In the genomic region with DNA sequence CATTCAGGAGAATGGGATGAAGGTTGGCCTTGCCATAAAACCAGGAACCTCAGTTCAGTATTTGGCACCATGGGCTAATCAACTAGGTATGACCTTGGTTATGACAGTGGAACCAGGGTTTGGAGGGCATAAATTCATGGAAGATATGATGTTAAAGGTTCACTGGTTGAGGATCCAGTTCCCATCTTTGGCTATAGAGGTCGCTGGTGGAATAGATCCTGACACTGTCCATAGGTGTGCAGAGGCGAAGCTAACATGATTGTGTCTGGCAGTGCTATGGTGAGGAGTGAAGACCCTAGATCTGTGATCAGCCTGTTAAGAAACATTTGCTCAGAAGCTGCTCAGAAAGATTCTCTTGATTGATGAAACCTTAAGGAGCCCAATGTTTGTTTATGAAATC, we compare ENCODE assay signal across 18 cellular contexts. TPM values are rescaled to one million over a fixed set of nuclear protein-coding genes. Genes with fewer than 3 reads are reported as not detected.
DNase-seq lines count a peak whose midpoint lies in the region; ATAC-seq, FAIRE-seq and TF ChIP-seq lines count a peak whose summit lies in the region.
"Had no signal": no experiment of that assay in that cellular context is flagged by ENCODE, and none has a peak within 500 bp of the region (broad histone marks: within the 10 kb centered on the region; RNA-seq: fewer than 3 reads in every experiment).

No MANE protein-coding gene starts in this region.

- TF ChIP-seq POLR2A in HepG2 (IDR thresholded peaks at IDR 0.05; ENCODE audit: insufficient read depth in 1 of 2, low read depth in 2 of 2, low read length in 2 of 2) (no peak), right lobe of liver (IDR thresholded peaks at IDR 0.05) (no peak), esophagus muscularis mucosa (IDR thresholded peaks at IDR 0.05; ENCODE audit: low read depth) (no peak)

- peak; percentile 55 for TF ChIP-seq CTCF in HepG2 (CRISPR knock-in tag; IDR thresholded peaks at IDR 0.05)
- TF ChIP-seq CTCF in right lobe of liver (IDR thresholded peaks at IDR 0.05), result peak in 1 of 4 donors; percentile 21
- TF ChIP-seq CTCF in WTC11 (IDR thresholded peaks at IDR 0.05), result 0 out of 2 replicates have a peak, but pooled peaks have one; percentile 27
- peak; percentile 38 for TF ChIP-seq CTCF in glutamatergic neuron (IDR thresholded peaks at IDR 0.05; ENCODE audit: partially characterized antibody, unreplicated experiment)
- no peak for TF ChIP-seq CTCF in ascending aorta (IDR thresholded peaks at IDR 0.05)
- TF ChIP-seq CTCF in esophagus muscularis mucosa (IDR thresholded peaks at IDR 0.05), result no peak

- intact Hi-C loops in HepG2 (cut with micrococcal nuclease; ENCODE audit: unreplicated experiment), result no loop called here
- intact Hi-C loops in right lobe of liver (cut with DNase I), result no loop called here
- intact Hi-C loops in ascending aorta (cut with DNase I), result loop anchor here (10.0 kb wide), 1 partner anchor 816 kb away; the partner anchor contains the start of gene MTFP1
- intact Hi-C loops in esophagus muscularis mucosa (cut with DNase I), result loop anchor here (10.0 kb wide), 1 partner anchor 156 kb away; the partner anchor contains the start of genes UQCR10 and ZMAT5

- no peak for TF ChIP-seq EP300 in HepG2 (IDR thresholded peaks at IDR 0.05; ENCODE audit: low read depth in 2 of 2, low read length in 2 of 2)
- no peak for TF ChIP-seq EP300 in HepG2 (CRISPR knock-in tag; IDR thresholded peaks at IDR 0.05; ENCODE audit: borderline replicate concordance)
- TF ChIP-seq EP300 in esophagus muscularis mucosa (IDR thresholded peaks at IDR 0.05), result no peak

- WGBS in HepG2 (ENCODE audit: low lambda C conversion rate), result 56% methylated on average over 2 of the region's 2 CpGs
- WGBS in right lobe of liver (ENCODE audit: insufficient coverage, low coverage, low lambda C conversion rate, missing lambda C conversion rate), result 14% methylated on average over 1 of the region's 2 CpGs
- WGBS in esophagus muscularis mucosa, result 53% methylated on average over 2 of the region's 2 CpGs

- peak; percentile 21 for DNase-seq in HepG2 (ENCODE audit: low spot score)
- DNase-seq in right lobe of liver, result no peak
- no peak for DNase-seq in WTC11 (ENCODE audit: low spot score)
- DNase-seq in glutamatergic neuron, result no peak
- DNase-seq in ascending aorta (ENCODE audit: low spot score in 2 of 2), result no peak
- DNase-seq in esophagus muscularis mucosa (ENCODE audit: extremely low spot score), result no peak
- no peak for DNase-seq in COLO668 (lab: John Stamatoyannopoulos, UW; ENCODE audit: unreplicated experiment)
- DNase-seq in RKO (ENCODE audit: low spot score), result no peak
- DNase-seq: activated CD4-positive, alpha-beta T cell treated with anti-CD3 and anti-CD28 coated beads, Interleukin-2, amount 50 U/mL, for 1 hour; activated effector memory CD4-positive, alpha-beta T cell treated with anti-CD3 and anti-CD28 coated beads, Interleukin-2, amount 50 U/mL, for 16 hours; cortex of kidney; GDM1; lower lobe of right lung; NCI-H1694 treated with DMSO at 0.1 percent for 48 hours; occipital lobe; stimulated activated CD4-positive, alpha-beta T cell treated with anti-CD3 and anti-CD28 coated beads, Interleukin-15, amount 100 ng/mL, for 24 hours; SW 1271 had no signal

- H3K36me3 ChIP-seq in HepG2 (replicated peaks in 1 of 2; ENCODE audit: control insufficient read depth in 1 of 2, insufficient read depth in 2 of 2, low read length in 2 of 2) (no peaks in the 10 kb centered on the region), right lobe of liver (no peaks in the 10 kb centered on the region), ascending aorta (no peaks in the 10 kb centered on the region), esophagus muscularis mucosa (peaks cover 0 to 5% (median 2%) of the 10 kb centered on the region in 4 donors)
- H3K36me3 ChIP-seq: gastroesophageal sphincter, lower lobe of right lung had no signal

- BruUV-seq in HepG2 (replicated peaks; lab: Mats Ljungman, UMichigan), result no TSS peak

- no peak for FAIRE-seq in HepG2 (lab: Jason Lieb, UNC)

- H3K27me3 Mint-ChIP-seq in WTC11 (ENCODE audit: low read depth), result no peaks in the 10 kb centered on the region
- no peaks in the 10 kb centered on the region for H3K27me3 Mint-ChIP-seq in glutamatergic neuron (ENCODE audit: unreplicated experiment)

- H3K4me3 ChIP-seq in HepG2 (replicated peaks in 1 of 3; ENCODE audit: insufficient read depth in 1 of 3, low read depth in 2 of 3, low read length in 3 of 3), result no peak overlapping the region
- H3K4me3 ChIP-seq in right lobe of liver, result no peak overlapping the region
- no peak overlapping the region for H3K4me3 ChIP-seq in ascending aorta
- H3K4me3 ChIP-seq in esophagus muscularis mucosa, result no peak overlapping the region
- H3K4me3 ChIP-seq: gastroesophageal sphincter, lower lobe of right lung had no signal

- H3K4me3 Mint-ChIP-seq in WTC11 (no peak overlapping the region), glutamatergic neuron (ENCODE audit: unreplicated experiment) (no peak overlapping the region)

- H4K20me1 ChIP-seq in HepG2 (ENCODE audit: insufficient read depth, low read length), result no peaks in the 10 kb centered on the region

- peak; percentile 85 for ATAC-seq in HepG2
- ATAC-seq in right lobe of liver, result no peak
- ATAC-seq in WTC11, result peak; percentile 77
- ATAC-seq: gastroesophageal sphincter, lower lobe of right lung had no signal

- H3K27ac Mint-ChIP-seq in WTC11 (no peak overlapping the region), glutamatergic neuron (ENCODE audit: unreplicated experiment) (no peak overlapping the region)

- H3K4me1 ChIP-seq in HepG2 (ENCODE audit: insufficient read depth, low read length), result peaks cover 33% of the 10 kb centered on the region
- H3K4me1 ChIP-seq in right lobe of liver, result peaks cover 0 to 14% (median 0%) of the 10 kb centered on the region in 4 donors
- H3K4me1 ChIP-seq in ascending aorta, result peaks cover 0 to 10% of the 10 kb centered on the region in 2 donors
- peaks cover 15 to 26% (median 23%) of the 10 kb centered on the region in 4 donors for H3K4me1 ChIP-seq in esophagus muscularis mucosa

- H3K27me3 ChIP-seq in HepG2 (ENCODE audit: control insufficient read depth in 1 of 2, insufficient read depth in 2 of 2, low read length in 2 of 2) (no peaks in the 10 kb centered on the region), right lobe of liver (no peaks in the 10 kb centered on the region), ascending aorta (no peaks in the 10 kb centered on the region), esophagus muscularis mucosa (no peaks in the 10 kb centered on the region)
- H3K27me3 ChIP-seq: gastroesophageal sphincter had no signal

- no peak overlapping the region for H3K27ac ChIP-seq in HepG2 (ENCODE audit: extremely low read length, insufficient read depth, low read length)
- H3K27ac ChIP-seq in right lobe of liver, result no peak overlapping the region
- H3K27ac ChIP-seq in ascending aorta, result no peak overlapping the region
- no peak overlapping the region for H3K27ac ChIP-seq in esophagus muscularis mucosa (replicated peaks in 1 of 4)
- H3K27ac ChIP-seq: gastroesophageal sphincter, lower lobe of right lung had no signal

- POLR2A ChIA-PET in HepG2 (lab: Yijun Ruan, JAX) (interaction anchor here (0.6 to 1.4 kb wide), 2 partner anchors 12 to 31 kb away, joined by 3 to 5 read pairs; no protein-coding TSS in a partner anchor), WTC11 (lab: Charles Lee) (no interaction called here)

- no peak overlapping the region for H2AFZ ChIP-seq in HepG2 (ENCODE audit: low read length)

- no peak overlapping the region for H3K4me2 ChIP-seq in HepG2 (ENCODE audit: low read depth, low read length)

- no peaks in the 10 kb centered on the region for H3K9me3 Mint-ChIP-seq in WTC11
- peaks cover 2% of the 10 kb centered on the region for H3K9me3 Mint-ChIP-seq in glutamatergic neuron (ENCODE audit: unreplicated experiment)

- CTCF ChIA-PET in HepG2 (lab: Yijun Ruan, JAX; ENCODE audit: low intra/inter-chr PET ratio, low total read pairs), result no interaction called here
- CTCF ChIA-PET in WTC11 (lab: Charles Lee), result interaction anchor here (0.5 to 1.5 kb wide), 5 partner anchors 11 to 81 kb away, joined by 3 to 9 read pairs (median 3); no protein-coding TSS in a partner anchor

- H3K4me1 Mint-ChIP-seq in WTC11 (peaks cover 22% of the 10 kb centered on the region), glutamatergic neuron (ENCODE audit: low read depth, unreplicated experiment) (no peaks in the 10 kb centered on the region)

- no peaks in the 10 kb centered on the region for H3K9me3 ChIP-seq in HepG2 (ENCODE audit: low read length)
- no peaks in the 10 kb centered on the region for H3K9me3 ChIP-seq in right lobe of liver
- H3K9me3 ChIP-seq in ascending aorta, result no peaks in the 10 kb centered on the region
- no peaks in the 10 kb centered on the region for H3K9me3 ChIP-seq in esophagus muscularis mucosa
- H3K9me3 ChIP-seq: gastroesophageal sphincter, lower lobe of right lung had no signal

- H3K36me3 Mint-ChIP-seq in WTC11, result peaks cover 3% of the 10 kb centered on the region; the same call in 1 of the 2 replicates
- H3K36me3 Mint-ChIP-seq in glutamatergic neuron (ENCODE audit: unreplicated experiment), result no peaks in the 10 kb centered on the region

- peaks cover 55% of the 10 kb centered on the region for H3K79me2 ChIP-seq in HepG2 (ENCODE audit: insufficient read depth, low read length)

- TF ChIP-seq RAD21 in HepG2 (CRISPR knock-in tag; IDR thresholded peaks at IDR 0.05), result no peak

- H3K9ac ChIP-seq in HepG2 (ENCODE audit: insufficient read depth, low read depth, low read length), result no peak overlapping the region

- in situ Hi-C loops in HepG2 (cut with HindIII; ENCODE audit: extremely low pct_ligation_motif_present, low pct_unique_long_range_greater_than_20kb), result no loop called here

RNA-seq across cellular contexts. Expression of gene NF2, which starts 5.7 kb away (rescaled TPM):
- total RNA-seq in HepG2 (2016; rRNA removed; fragmentation: Illumina TruSeq; extraction: Trizol) (33.3 and 45.3 TPM in 2 replicates), right lobe of liver (10 to 100 TPM in 5 of 6 experiments, 1 to 10 TPM in 1; 9.6 to 24.8 (median 14.0) TPM), WTC11 (2021) (56.2 to 56.9 TPM (median 56.8 TPM) in 3 replicates), glutamatergic neuron (ENCODE audit: unreplicated experiment) (35.4 TPM), ascending aorta (37.3 TPM), esophagus muscularis mucosa (10 to 100 TPM; 34.5 to 47.3 (median 42.0) TPM)
- total RNA-seq in HepG2 (2016; cell fraction: cytosol; rRNA removed; fragmentation: Illumina TruSeq; extraction: Trizol; ENCODE audit: low read depth), result 6.6 and 7.4 TPM in 2 replicates
- 33.3 and 42.0 TPM in 2 replicates for total RNA-seq in HepG2 (2016; cell fraction: insoluble cytoplasmic fraction; rRNA removed; fragmentation: Illumina TruSeq; extraction: Trizol)
- total RNA-seq in HepG2 (2016; cell fraction: membrane; rRNA removed; fragmentation: Illumina TruSeq; extraction: Trizol), result 21.0 and 24.2 TPM in 2 replicates
- 25.6 and 28.1 TPM in 2 replicates for total RNA-seq in HepG2 (2016; cell fraction: nucleus; rRNA removed; fragmentation: Illumina TruSeq; extraction: Trizol)
- polyA plus RNA-seq in HepG2 (2011; rRNA removed), result 8.8 and 9.3 TPM in 2 replicates
- polyA plus RNA-seq in HepG2 (2011; cell fraction: cytosol; rRNA removed), result 6.9 and 7.3 TPM in 2 replicates
- polyA plus RNA-seq in HepG2 (2011; cell fraction: nucleus; rRNA removed), result 8.1 and 8.6 TPM in 2 replicates
- 6.4 TPM in 2 replicates for polyA plus RNA-seq in HepG2 (2012)
- 3.3 and 5.4 TPM in 2 replicates for polyA plus RNA-seq in HepG2 (2016; cell fraction: cytosol; fragmentation: Illumina TruSeq; extraction: Trizol; ENCODE audit: low read depth)
- polyA plus RNA-seq in HepG2 (2016; cell fraction: insoluble cytoplasmic fraction; fragmentation: Illumina TruSeq; extraction: Trizol; ENCODE audit: low read depth), result 21.1 and 24.6 TPM in 2 replicates
- polyA plus RNA-seq in HepG2 (2016; cell fraction: membrane; fragmentation: Illumina TruSeq; extraction: Trizol; ENCODE audit: low read depth), result 9.8 and 11.9 TPM in 2 replicates
- polyA plus RNA-seq in HepG2 (2016; cell fraction: nucleus; fragmentation: Illumina TruSeq; extraction: Trizol; ENCODE audit: insufficient read depth, low read depth), result 23.3 and 24.8 TPM in 2 replicates
- 25.7 and 39.3 TPM in 2 replicates for polyA minus RNA-seq in HepG2 (2011; rRNA and poly(A)+ RNA removed; ENCODE audit: low replicate concordance)
- 12.4 and 13.6 TPM in 2 replicates for polyA minus RNA-seq in HepG2 (2011; cell fraction: cytosol; rRNA and poly(A)+ RNA removed)
- 11.5 and 15.2 TPM in 2 replicates for polyA minus RNA-seq in HepG2 (2011; cell fraction: nucleus; rRNA and poly(A)+ RNA removed)

RNA-seq across cellular contexts. Expression of gene NIPSNAP1, which starts 28.2 kb away (rescaled TPM):
- total RNA-seq in HepG2 (2016; rRNA removed; fragmentation: Illumina TruSeq; extraction: Trizol) (159 and 167 TPM in 2 replicates), right lobe of liver (100 to 1,000 TPM in 5 of 6 experiments, 10 to 100 TPM in 1; 94.5 to 149 (median 141) TPM), WTC11 (2021) (153 to 224 TPM (median 217 TPM) in 3 replicates), glutamatergic neuron (ENCODE audit: unreplicated experiment) (194 TPM), ascending aorta (4.0 TPM), esophagus muscularis mucosa (10 to 100 TPM in 2 of 4 donors, 1 to 10 TPM in 2; 5.6 to 17.7 (median 10.8) TPM)
- total RNA-seq in HepG2 (2016; cell fraction: cytosol; rRNA removed; fragmentation: Illumina TruSeq; extraction: Trizol; ENCODE audit: low read depth), result 36.4 and 36.6 TPM in 2 replicates
- total RNA-seq in HepG2 (2016; cell fraction: insoluble cytoplasmic fraction; rRNA removed; fragmentation: Illumina TruSeq; extraction: Trizol), result 162 and 163 TPM in 2 replicates
- 98.2 and 102 TPM in 2 replicates for total RNA-seq in HepG2 (2016; cell fraction: membrane; rRNA removed; fragmentation: Illumina TruSeq; extraction: Trizol)
- 68.4 and 75.1 TPM in 2 replicates for total RNA-seq in HepG2 (2016; cell fraction: nucleus; rRNA removed; fragmentation: Illumina TruSeq; extraction: Trizol)
- 203 and 212 TPM in 2 replicates for polyA plus RNA-seq in HepG2 (2011; rRNA removed)
- polyA plus RNA-seq in HepG2 (2011; cell fraction: cytosol; rRNA removed), result 167 and 170 TPM in 2 replicates
- 133 and 152 TPM in 2 replicates for polyA plus RNA-seq in HepG2 (2011; cell fraction: nucleus; rRNA removed)
- 126 and 158 TPM in 2 replicates for polyA plus RNA-seq in HepG2 (2012)
- 33.2 and 39.7 TPM in 2 replicates for polyA plus RNA-seq in HepG2 (2016; cell fraction: cytosol; fragmentation: Illumina TruSeq; extraction: Trizol; ENCODE audit: low read depth)
- 169 and 174 TPM in 2 replicates for polyA plus RNA-seq in HepG2 (2016; cell fraction: insoluble cytoplasmic fraction; fragmentation: Illumina TruSeq; extraction: Trizol; ENCODE audit: low read depth)
- polyA plus RNA-seq in HepG2 (2016; cell fraction: membrane; fragmentation: Illumina TruSeq; extraction: Trizol; ENCODE audit: low read depth), result 73.5 and 79.3 TPM in 2 replicates
- 104 and 117 TPM in 2 replicates for polyA plus RNA-seq in HepG2 (2016; cell fraction: nucleus; fragmentation: Illumina TruSeq; extraction: Trizol; ENCODE audit: insufficient read depth, low read depth)
- 19.6 and 162 TPM in 2 replicates for polyA minus RNA-seq in HepG2 (2011; rRNA and poly(A)+ RNA removed; ENCODE audit: low replicate concordance)
- 70.8 and 86.6 TPM in 2 replicates for polyA minus RNA-seq in HepG2 (2011; cell fraction: cytosol; rRNA and poly(A)+ RNA removed)
- 55.0 and 66.1 TPM in 2 replicates for polyA minus RNA-seq in HepG2 (2011; cell fraction: nucleus; rRNA and poly(A)+ RNA removed)

RNA-seq across cellular contexts. Expression of gene THOC5, which starts 55.6 kb away (rescaled TPM):
- total RNA-seq in HepG2 (2016; rRNA removed; fragmentation: Illumina TruSeq; extraction: Trizol), result 46.7 and 53.5 TPM in 2 replicates
- 20.7 and 27.6 TPM in 2 replicates for total RNA-seq in HepG2 (2016; cell fraction: cytosol; rRNA removed; fragmentation: Illumina TruSeq; extraction: Trizol; ENCODE audit: low read depth)
- 47.6 and 56.5 TPM in 2 replicates for total RNA-seq in HepG2 (2016; cell fraction: insoluble cytoplasmic fraction; rRNA removed; fragmentation: Illumina TruSeq; extraction: Trizol)
- total RNA-seq in HepG2 (2016; cell fraction: membrane; rRNA removed; fragmentation: Illumina TruSeq; extraction: Trizol), result 39.5 and 44.9 TPM in 2 replicates
- total RNA-seq in HepG2 (2016; cell fraction: nucleus; rRNA removed; fragmentation: Illumina TruSeq; extraction: Trizol), result 32.6 and 43.7 TPM in 2 replicates
- polyA plus RNA-seq in HepG2 (2011; rRNA removed), result 45.8 and 65.2 TPM in 2 replicates
- polyA plus RNA-seq in HepG2 (2011; cell fraction: cytosol; rRNA removed), result 27.9 and 31.5 TPM in 2 replicates
- 145 and 182 TPM in 2 replicates for polyA plus RNA-seq in HepG2 (2011; cell fraction: nucleus; rRNA removed)
- polyA plus RNA-seq in HepG2 (2012), result 37.0 and 37.3 TPM in 2 replicates
- 25.9 and 30.6 TPM in 2 replicates for polyA plus RNA-seq in HepG2 (2016; cell fraction: cytosol; fragmentation: Illumina TruSeq; extraction: Trizol; ENCODE audit: low read depth)
- 44.1 and 46.1 TPM in 2 replicates for polyA plus RNA-seq in HepG2 (2016; cell fraction: insoluble cytoplasmic fraction; fragmentation: Illumina TruSeq; extraction: Trizol; ENCODE audit: low read depth)
- polyA plus RNA-seq in HepG2 (2016; cell fraction: membrane; fragmentation: Illumina TruSeq; extraction: Trizol; ENCODE audit: low read depth), result 35.3 and 37.4 TPM in 2 replicates
- polyA plus RNA-seq in HepG2 (2016; cell fraction: nucleus; fragmentation: Illumina TruSeq; extraction: Trizol; ENCODE audit: insufficient read depth, low read depth), result 54.0 and 55.1 TPM in 2 replicates
- polyA minus RNA-seq in HepG2 (2011; rRNA and poly(A)+ RNA removed; ENCODE audit: low replicate concordance), result 57.0 and 70.3 TPM in 2 replicates
- 25.5 and 29.4 TPM in 2 replicates for polyA minus RNA-seq in HepG2 (2011; cell fraction: cytosol; rRNA and poly(A)+ RNA removed)
- polyA minus RNA-seq in HepG2 (2011; cell fraction: nucleus; rRNA and poly(A)+ RNA removed), result 38.9 and 51.6 TPM in 2 replicates
- total RNA-seq in right lobe of liver, result 10 to 100 TPM; 11.9 to 17.4 (median 14.1) TPM
- total RNA-seq in WTC11 (2021), result 43.7 to 51.2 TPM (median 47.8 TPM) in 3 replicates
- total RNA-seq in glutamatergic neuron (ENCODE audit: unreplicated experiment), result 175 TPM
- 21.5 TPM for total RNA-seq in ascending aorta
- 10 to 100 TPM; 38.6 to 56.1 (median 48.6) TPM for total RNA-seq in esophagus muscularis mucosa

Comparison
In these comparisons a context has a peak if more than half of its experiments do, and no peak if none do; other contexts are left out.
1. ATAC-seq: peak in HepG2 (single experiment) and WTC11 (single experiment); none in right lobe of liver (0 of 4).
2. CTCF ChIP-seq: peak in HepG2 (single experiment), WTC11 (single experiment) and glutamatergic neuron (single experiment); none in ascending aorta (0 of 3) and esophagus muscularis mucosa (0 of 3).
3. intact Hi-C loops: an anchor here in ascending aorta (10.0 kb wide) and esophagus muscularis mucosa (10.0 kb wide); none called in HepG2 and right lobe of liver.
4. Of the 50 proteins assayed by ChIP-seq in both HepG2 and WTC11: peak only in HepG2: none; only in WTC11: none; in both: CTCF; in neither: 49.